Comparison of ENCODE assay signal across 14 cellular contexts in the genomic region with DNA sequence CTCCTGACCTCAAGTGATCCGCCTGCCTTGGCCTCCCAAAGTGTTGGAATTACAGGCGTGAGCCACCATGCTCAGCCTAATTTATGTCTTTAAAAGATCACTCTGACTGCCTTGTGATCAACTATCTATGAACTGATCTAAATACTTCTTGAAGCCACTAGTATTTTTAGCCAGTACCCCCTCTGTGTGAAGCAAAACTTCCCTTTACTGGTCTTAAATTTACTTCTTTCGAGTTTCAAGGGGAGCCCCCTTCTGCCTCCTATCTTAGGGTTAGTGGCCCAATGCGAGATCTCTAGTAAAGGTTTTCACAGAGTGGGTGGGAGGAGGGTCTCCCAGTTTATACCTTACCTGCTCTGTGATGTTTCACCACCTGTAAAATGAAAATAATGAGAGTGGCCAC.
"Had no signal": no experiment of that assay in that cellular context is flagged by ENCODE, and none has a peak within 500 bp of the region (broad histone marks: within the 10 kb centered on the region; RNA-seq: fewer than 3 reads in every experiment).

No MANE protein-coding gene starts in this region.

- H3K9me3 Mint-ChIP-seq: mesothelial cell of epicardium had no signal

- H3K4me3 Mint-ChIP-seq: activated CD4-positive, alpha-beta T cell treated with anti-CD3 and anti-CD28 coated beads for 36 hours; activated naive CD4-positive, alpha-beta T cell treated with anti-CD3 and anti-CD28 coated beads for 36 hours; activated T-helper 1 cell treated with anti-CD3 and anti-CD28 coated beads, Interleukin-12 subunit alpha, Interleukin-12 subunit beta, Interleukin-2, Interleukin-4 antibody, amounts not matched to agents 30 ng/mL and 10 ng/mL and 1 ng/mL, durations not matched to agents 14 hours and 24 hours and 36 hours; mesothelial cell of epicardium; type B pancreatic cell had no signal

- ATAC-seq: activated CD4-positive, alpha-beta T cell treated with anti-CD3 and anti-CD28 coated beads for 36 hours; right lobe of liver; stimulated activated effector memory CD8-positive, alpha-beta T cell treated with anti-CD3 and anti-CD28 coated beads, Interleukin-12 subunit alpha, Interleukin-12 subunit beta, amount 100 ng/mL, for 72 hours had no signal

- H3K36me3 ChIP-seq: breast epithelium, prostate gland, right lobe of liver had no signal

- H3K9me3 ChIP-seq: breast epithelium, prostate gland, right lobe of liver had no signal

- H3K4me1 ChIP-seq: breast epithelium, prostate gland, right lobe of liver had no signal

- H3K27ac Mint-ChIP-seq: activated CD4-positive, alpha-beta T cell treated with anti-CD3 and anti-CD28 coated beads for 36 hours; activated naive CD4-positive, alpha-beta T cell treated with anti-CD3 and anti-CD28 coated beads for 36 hours; mesothelial cell of epicardium; type B pancreatic cell had no signal

- H3K4me3 ChIP-seq: breast epithelium, prostate gland, right lobe of liver had no signal

- H3K27me3 ChIP-seq: breast epithelium, right lobe of liver had no signal

- H3K27me3 Mint-ChIP-seq: activated CD4-positive, alpha-beta T cell treated with anti-CD3 and anti-CD28 coated beads for 36 hours had no signal

- DNase-seq: activated CD4-positive, alpha-beta T cell treated with anti-CD3 and anti-CD28 coated beads for 36 hours; activated naive CD4-positive, alpha-beta T cell treated with anti-CD3 and anti-CD28 coated beads for 36 hours; anterior cingulate cortex; dermis blood vessel endothelial cell; hippocampal formation; occipital lobe; right lobe of liver; T-helper 9 cell had no signal

- H3K36me3 Mint-ChIP-seq: mesothelial cell of epicardium, type B pancreatic cell had no signal

- H3K27ac ChIP-seq: breast epithelium, prostate gland, right lobe of liver had no signal
